ENCODE assay signal across 10 cellular contexts in the genomic region with DNA sequence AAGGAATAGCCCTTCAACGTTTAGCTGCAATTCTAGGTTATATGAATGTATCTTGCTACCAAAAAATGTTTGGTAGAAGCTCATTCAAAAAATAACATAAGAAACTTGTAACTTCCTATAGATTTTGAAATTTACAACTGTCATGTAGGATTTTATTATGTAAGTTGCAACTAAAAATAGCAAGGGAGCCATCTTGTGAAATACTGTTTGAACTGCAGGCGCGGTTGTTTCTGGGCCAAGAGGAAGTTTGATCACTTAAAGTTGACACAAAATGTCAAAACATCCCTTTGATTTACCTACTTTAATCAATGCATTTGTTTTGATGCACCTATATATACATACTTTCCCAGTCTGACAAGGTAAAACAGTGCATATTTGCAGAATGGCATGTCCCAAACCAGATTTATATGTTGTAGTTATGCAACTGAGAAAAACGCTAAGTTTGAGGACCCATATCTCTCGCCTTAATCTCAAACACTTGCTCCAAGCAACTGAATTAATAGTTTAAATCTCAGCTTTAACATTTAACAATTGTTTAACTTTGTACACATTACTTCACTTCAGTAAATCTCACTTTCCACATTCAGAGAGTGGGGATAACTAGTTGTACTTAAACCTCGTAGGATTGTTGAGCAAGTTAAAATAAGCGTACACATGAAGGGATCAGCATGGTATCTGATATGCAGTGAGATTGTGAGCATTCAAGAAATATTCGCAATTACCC.
DNase-seq lines count a peak whose midpoint lies in the region; ATAC-seq and TF ChIP-seq lines count a peak whose summit lies in the region.
"Had no signal": no experiment of that assay in that cellular context is flagged by ENCODE, and none has a peak within 500 bp of the region (broad histone marks: within the 10 kb centered on the region; RNA-seq: fewer than 3 reads in every experiment).

No MANE protein-coding gene starts in this region.

- H3K27ac ChIP-seq in colonic mucosa (no peak overlapping the region), right atrium auricular region (no peak overlapping the region)

- no peaks in the 10 kb centered on the region for H3K4me1 ChIP-seq in colonic mucosa
- no peaks in the 10 kb centered on the region for H3K4me1 ChIP-seq in right atrium auricular region

- H3K36me3 Mint-ChIP-seq in progenitor cell of endocrine pancreas (ENCODE audit: insufficient read depth), result no peaks in the 10 kb centered on the region
- H3K36me3 Mint-ChIP-seq: CD4-positive, CD25-positive, alpha-beta regulatory T cell had no signal

- DNase-seq in NCI-H146 (lab: John Stamatoyannopoulos, UW) (peak; percentile 7), NCI-H146 treated with DMSO at 0.1 percent for 48 hours (lab: John Stamatoyannopoulos, UW; ENCODE audit: unreplicated experiment) (no peak), NCI-H2227 treated with DMSO at 0.1 percent for 48 hours (lab: John Stamatoyannopoulos, UW) (peak; percentile 24), colonic mucosa (peak; percentile 20), progenitor cell of endocrine pancreas (ENCODE audit: low spot score, unreplicated experiment) (no peak), left cardiac atrium (no peak), right atrium auricular region (ENCODE audit: low spot score) (no peak)
- DNase-seq: activated B cell treated with CpG ODN at 0.5 μM for 24 hours; CD4-positive, CD25-positive, alpha-beta regulatory T cell had no signal

- no peak overlapping the region for H3K4me3 ChIP-seq in colonic mucosa
- no peak overlapping the region for H3K4me3 ChIP-seq in right atrium auricular region

- H3K9me3 ChIP-seq in colonic mucosa (no peaks in the 10 kb centered on the region), right atrium auricular region (peaks cover 0 to 5% of the 10 kb centered on the region in 2 donors)

- no peak overlapping the region for H3K9ac ChIP-seq in colonic mucosa (ENCODE audit: low read depth in 2 of 2, low read length in 2 of 2)

- no peaks in the 10 kb centered on the region for H3K27me3 Mint-ChIP-seq in progenitor cell of endocrine pancreas
- H3K27me3 Mint-ChIP-seq: activated B cell treated with CpG ODN at 0.5 μM for 24 hours; CD4-positive, CD25-positive, alpha-beta regulatory T cell had no signal

- no peaks in the 10 kb centered on the region for H3K4me1 Mint-ChIP-seq in progenitor cell of endocrine pancreas (ENCODE audit: low read depth)
- H3K4me1 Mint-ChIP-seq: activated B cell treated with CpG ODN at 0.5 μM for 24 hours; CD4-positive, CD25-positive, alpha-beta regulatory T cell had no signal

- H3K4me3 Mint-ChIP-seq in progenitor cell of endocrine pancreas (ENCODE audit: low read depth), result no peak overlapping the region
- H3K4me3 Mint-ChIP-seq: activated B cell treated with CpG ODN at 0.5 μM for 24 hours; CD4-positive, CD25-positive, alpha-beta regulatory T cell had no signal

- no peak overlapping the region for H3K27ac Mint-ChIP-seq in progenitor cell of endocrine pancreas
- H3K27ac Mint-ChIP-seq: activated B cell treated with CpG ODN at 0.5 μM for 24 hours; CD4-positive, CD25-positive, alpha-beta regulatory T cell had no signal

- intact Hi-C loops in colonic mucosa (cut with DNase I) (no loop called here), left cardiac atrium (cut with DNase I) (no loop called here)

- H3K27me3 ChIP-seq in colonic mucosa (no peaks in the 10 kb centered on the region), right atrium auricular region (no peaks in the 10 kb centered on the region)

- TF ChIP-seq CTCF in colonic mucosa (IDR thresholded peaks at IDR 0.05) (no peak), progenitor cell of endocrine pancreas (IDR thresholded peaks at IDR 0.05; ENCODE audit: unreplicated experiment) (peak; percentile 60), right atrium auricular region (IDR thresholded peaks at IDR 0.05) (peak in 1 of 2 donors; percentile 17)

- peaks cover 5% of the 10 kb centered on the region for H3K9me3 Mint-ChIP-seq in progenitor cell of endocrine pancreas (ENCODE audit: low read depth)

- H3K36me3 ChIP-seq in colonic mucosa (no peaks in the 10 kb centered on the region), right atrium auricular region (no peaks in the 10 kb centered on the region)

- ATAC-seq in GM19455 (IDR thresholded peaks at IDR 0.05; ENCODE audit: unreplicated experiment) (no peak), left cardiac atrium (no peak)

Comparison
In these comparisons a context has a peak if more than half of its experiments do, and no peak if none do; other contexts are left out.
1. DNase-seq: peak in NCI-H146 (single experiment), NCI-H2227 treated with DMSO at 0.1 percent for 48 hours (single experiment) and colonic mucosa (single experiment); none in NCI-H146 treated with DMSO at 0.1 percent for 48 hours (single experiment), progenitor cell of endocrine pancreas (single experiment), left cardiac atrium (single experiment) and right atrium auricular region (single experiment).